22 cellular contexts compared by ENCODE assay signal in genomic region chr22:42303304-42304020, GRCh38. TPM values are rescaled to one million over a fixed set of nuclear protein-coding genes. Genes with fewer than 3 reads are reported as not detected.
A peak's percentile ranks its signal among the peaks of the same experiment; 100 is the strongest.
DNase-seq lines count a peak whose midpoint lies in the region; ATAC-seq, FAIRE-seq and TF ChIP-seq lines count a peak whose summit lies in the region.
"Had no signal": no experiment of that assay in that cellular context is flagged by ENCODE, and none has a peak within 500 bp of the region (broad histone marks: within the 10 kb centered on the region; RNA-seq: fewer than 3 reads in every experiment).

No MANE protein-coding gene starts in this region.

- CTCF ChIA-PET in activated CD4-positive, alpha-beta T cell treated with anti-CD3 and anti-CD28 coated beads for 36 hours (lab: Charles Lee) = no interaction called here
- CTCF ChIA-PET in T-cell (lab: Charles Lee) (no interaction called here), PC-9 (lab: Charles Lee) (no interaction called here)

- POLR2A ChIA-PET in activated CD4-positive, alpha-beta T cell treated with anti-CD3 and anti-CD28 coated beads for 36 hours (lab: Charles Lee) = interaction anchor here (0.6 kb wide), 1 partner anchor 16 kb away, joined by 3 read pairs; no protein-coding TSS in a partner anchor
- POLR2A ChIA-PET in T-cell (lab: Charles Lee) = no interaction called here
- POLR2A ChIA-PET in PC-9 (lab: Charles Lee; ENCODE audit: unreplicated experiment) = no interaction called here

- peaks cover 4% of the 10 kb centered on the region; the same call in 1 of the 2 replicates for H3F3A ChIP-seq in PC-9 (ENCODE audit: insufficient read depth, low read depth)

- no peaks in the 10 kb centered on the region for H3K79me2 ChIP-seq in PC-9 (ENCODE audit: low read depth)
- H3K79me2 ChIP-seq: parathyroid adenoma had no signal

- no peaks in the 10 kb centered on the region for H3K9me3 Mint-ChIP-seq in activated CD4-positive, alpha-beta T cell treated with anti-CD3 and anti-CD28 coated beads for 36 hours (ENCODE audit: low read depth)
- no peaks in the 10 kb centered on the region for H3K9me3 Mint-ChIP-seq in T-cell
- H3K9me3 Mint-ChIP-seq in type B pancreatic cell = no peaks in the 10 kb centered on the region
- H3K9me3 Mint-ChIP-seq: T-helper 2 cell treated with Interferon-gamma antibody and Interleukin-4, amounts not matched to agents 5 μg/mL and 100 μg/mL, for 36 hours had no signal

- peaks cover 75% of the 10 kb centered on the region for H3K4me1 Mint-ChIP-seq in activated CD4-positive, alpha-beta T cell treated with anti-CD3 and anti-CD28 coated beads for 36 hours
- H3K4me1 Mint-ChIP-seq in T-cell (peaks cover 77 to 82% (median 79%) of the 10 kb centered on the region in 3 donors), type B pancreatic cell (ENCODE audit: unreplicated experiment) (peaks cover 38% of the 10 kb centered on the region)

- H3K27me3 ChIP-seq in iPS-18a (ENCODE audit: control insufficient read depth, insufficient read depth, low read length) (peaks cover 40% of the 10 kb centered on the region), PC-9 (ENCODE audit: insufficient read depth, low read depth) (no peaks in the 10 kb centered on the region)
- H3K27me3 ChIP-seq: breast epithelium, tibial nerve had no signal

- H3K36me3 Mint-ChIP-seq in activated CD4-positive, alpha-beta T cell treated with anti-CD3 and anti-CD28 coated beads for 36 hours (ENCODE audit: low read depth) = no peaks in the 10 kb centered on the region
- H3K36me3 Mint-ChIP-seq in T-cell (no peaks in the 10 kb centered on the region), type B pancreatic cell (no peaks in the 10 kb centered on the region)
- H3K36me3 Mint-ChIP-seq: activated naive CD8-positive, alpha-beta T cell had no signal

- H3K27ac ChIP-seq in iPS-18a (ENCODE audit: low read length) (no peak overlapping the region), PC-9 (no peak overlapping the region), kidney (ENCODE audit: low read depth in 2 of 2, low read length in 2 of 2) (no peak overlapping the region)
- H3K27ac ChIP-seq: breast epithelium, HL-60, parathyroid adenoma, tibial nerve had no signal

- no peak overlapping the region for H3K4me2 ChIP-seq in PC-9

- no peaks in the 10 kb centered on the region for H3K9me2 ChIP-seq in PC-9 (ENCODE audit: insufficient read depth)

- H3K4me1 ChIP-seq in iPS-18a (ENCODE audit: control insufficient read depth, low read depth, low read length) (peaks cover 23% of the 10 kb centered on the region), PC-9 (replicated peaks; ENCODE audit: insufficient read depth) (peaks cover 16% of the 10 kb centered on the region), kidney (ENCODE audit: control insufficient read depth in 1 of 2, insufficient read depth in 1 of 2, low read depth in 1 of 2, low read length in 2 of 2) (peaks cover 0 to 5% of the 10 kb centered on the region in 2 donors)
- H3K4me1 ChIP-seq: parathyroid adenoma had no signal

- TF ChIP-seq CTCF in type B pancreatic cell (conservative IDR thresholded peaks at IDR 0.05) (peak; percentile 20), PC-9 (conservative IDR thresholded peaks at IDR 0.05) (no peak), kidney (IDR thresholded peaks at IDR 0.05; ENCODE audit: borderline replicate concordance, extremely low read depth, insufficient read depth) (no peak)

- H3K4me3 ChIP-seq in iPS-18a (ENCODE audit: low read length) (peak overlapping the region; percentile 43), PC-9 (no peak overlapping the region), kidney (ENCODE audit: low read length in 2 of 2) (no peak overlapping the region)
- H3K4me3 ChIP-seq: breast epithelium, tibial nerve had no signal

- H3K9me3 ChIP-seq in iPS-18a (ENCODE audit: control insufficient read depth, low read depth, low read length) (no peaks in the 10 kb centered on the region), PC-9 (ENCODE audit: insufficient read depth, low read depth) (no peaks in the 10 kb centered on the region), kidney (ENCODE audit: control insufficient read depth in 1 of 2, low read length in 2 of 2) (no peaks in the 10 kb centered on the region)
- H3K9me3 ChIP-seq: breast epithelium, tibial nerve had no signal

- H3K9ac ChIP-seq in iPS-18a (ENCODE audit: low read length) = no peak overlapping the region
- no peak overlapping the region for H3K9ac ChIP-seq in kidney (ENCODE audit: low read length in 2 of 2)
- H3K9ac ChIP-seq: parathyroid adenoma had no signal

- H3K27me3 Mint-ChIP-seq in activated CD4-positive, alpha-beta T cell treated with anti-CD3 and anti-CD28 coated beads for 36 hours = no peaks in the 10 kb centered on the region
- H3K27me3 Mint-ChIP-seq in T-cell (peaks cover 0 to 2% of the 10 kb centered on the region in 2 donors), type B pancreatic cell (peaks cover 26% of the 10 kb centered on the region)
- H3K27me3 Mint-ChIP-seq: activated naive CD8-positive, alpha-beta T cell had no signal

- H3K27ac Mint-ChIP-seq in activated CD4-positive, alpha-beta T cell treated with anti-CD3 and anti-CD28 coated beads for 36 hours = peak overlapping the region; percentile 47
- H3K27ac Mint-ChIP-seq in T-cell = peak overlapping the region; percentile 52 to 61
- peak overlapping the region; percentile 51 for H3K27ac Mint-ChIP-seq in type B pancreatic cell
- H3K27ac Mint-ChIP-seq: activated naive CD8-positive, alpha-beta T cell; T-helper 2 cell treated with Interferon-gamma antibody and Interleukin-4, amounts not matched to agents 5 μg/mL and 100 μg/mL, for 36 hours had no signal

- no peak for ATAC-seq in activated CD4-positive, alpha-beta T cell treated with anti-CD3 and anti-CD28 coated beads for 36 hours
- no peak for ATAC-seq in T-cell (replicated peaks in 1 of 4)

- H3K36me3 ChIP-seq in iPS-18a (ENCODE audit: control insufficient read depth, low read depth, low read length) = no peaks in the 10 kb centered on the region
- H3K36me3 ChIP-seq in PC-9 (ENCODE audit: low read depth) = no peaks in the 10 kb centered on the region
- H3K36me3 ChIP-seq in kidney (ENCODE audit: control insufficient read depth in 1 of 2, insufficient read depth in 2 of 2, low read length in 2 of 2) = no peaks in the 10 kb centered on the region
- H3K36me3 ChIP-seq: breast epithelium, tibial nerve had no signal

- no TSS peak for BruUV-seq in PC-9 (replicated peaks; lab: Mats Ljungman, UMichigan)

- intact Hi-C loops in activated CD4-positive, alpha-beta T cell treated with anti-CD3 and anti-CD28 coated beads for 36 hours (cut with DNase I, micrococcal nuclease) = no loop called here
- intact Hi-C loops in PC-9 (cut with micrococcal nuclease; ENCODE audit: unreplicated experiment) (no loop called here), kidney (cut with DNase I) (no loop called here)

- DNase-seq in activated CD4-positive, alpha-beta T cell treated with anti-CD3 and anti-CD28 coated beads for 36 hours = no peak
- DNase-seq in activated CD4-positive, alpha-beta T cell treated with anti-CD3 and anti-CD28 coated beads, Interleukin-2, amount 50 U/mL, for 4 hours = no peak
- no peak for DNase-seq in T-cell
- no peak for DNase-seq in type B pancreatic cell (ENCODE audit: extremely low spot score, unreplicated experiment)
- DNase-seq in NCI-H2171 (lab: John Stamatoyannopoulos, UW) = no peak
- no peak for DNase-seq in PC-9
- DNase-seq in kidney = no peak
- DNase-seq: activated CD4-positive, alpha-beta T cell treated with anti-CD3 and anti-CD28 coated beads for 48 hours; effector CD4-positive, alpha-beta T cell; head of caudate nucleus; Kasumi-1; NK-92 treated with Interleukin-12 subunit alpha and Interleukin-12 subunit beta, amount 100 ng/mL, for 24 hours had no signal

- H4K20me1 ChIP-seq in PC-9 (ENCODE audit: insufficient read depth) = 0 out of 2 replicates have a peak, but pooled peaks cover 5% of the 10 kb centered on the region

- no peak overlapping the region for H2AFZ ChIP-seq in PC-9
- H2AFZ ChIP-seq: parathyroid adenoma had no signal

- FAIRE-seq in kidney (lab: Jason Lieb, UNC) = no peak
- FAIRE-seq: A204.1, G401.6, GM12891 had no signal

- H3K4me3 Mint-ChIP-seq in activated CD4-positive, alpha-beta T cell treated with anti-CD3 and anti-CD28 coated beads for 36 hours = no peak overlapping the region
- H3K4me3 Mint-ChIP-seq in T-cell (peak overlapping the region in 1 of 3 donors; percentile 62), type B pancreatic cell (peak overlapping the region; percentile 36)
- H3K4me3 Mint-ChIP-seq: activated naive CD8-positive, alpha-beta T cell; T-helper 2 cell treated with Interferon-gamma antibody and Interleukin-4, amounts not matched to agents 5 μg/mL and 100 μg/mL, for 36 hours had no signal

RNA-seq across cellular contexts. Expression of gene TCF20, which starts 33.0 kb away (rescaled TPM):
- 10 to 100 TPM; 64.1 to 68.3 TPM for total RNA-seq in activated CD4-positive, alpha-beta T cell treated with anti-CD3 and anti-CD28 coated beads for 36 hours
- 10 to 100 TPM; 84.2 to 98.8 (median 88.5) TPM for total RNA-seq in T-cell
- 56.5 and 65.1 TPM in 2 replicates for total RNA-seq in type B pancreatic cell (ENCODE audit: low replicate concordance)
- 79.1 and 85.1 TPM in 2 replicates for total RNA-seq in PC-9 (2021)
- 63.6 TPM for total RNA-seq in kidney
- 6.1 TPM for polyA plus RNA-seq in kidney (ENCODE audit: insufficient read depth, low read depth, low replicate concordance)
